8 cellular contexts compared by ENCODE assay signal in genomic region chr9:88388886-88389617, GRCh38. TPM values are rescaled to one million over a fixed set of nuclear protein-coding genes. Genes with fewer than 3 reads are reported as not detected.
DNase-seq lines count a peak whose midpoint lies in the region; ATAC-seq and TF ChIP-seq lines count a peak whose summit lies in the region.

No MANE protein-coding gene starts in this region.

- H3K27me3 ChIP-seq in DND-41 (ENCODE audit: insufficient read depth, low read length, poor library complexity) (no peaks in the 10 kb centered on the region), HUES6 (ENCODE audit: control insufficient read depth, insufficient read depth, low read length) (no peaks in the 10 kb centered on the region), left ventricle myocardium inferior (ENCODE audit: low read depth) (no peaks in the 10 kb centered on the region), trophoblast cell (ENCODE audit: insufficient read depth, low read length) (no peaks in the 10 kb centered on the region)

- peak overlapping the region; percentile 96 to 97 for H3K4me3 ChIP-seq in DND-41 (ENCODE audit: low read depth in 1 of 2, low read length in 2 of 2)
- peak overlapping the region; percentile 71 for H3K4me3 ChIP-seq in HUES6 (ENCODE audit: low read depth, low read length)
- H3K4me3 ChIP-seq in left ventricle myocardium inferior, result peak overlapping the region; percentile 74
- H3K4me3 ChIP-seq in trophoblast cell (ENCODE audit: low read depth, low read length), result peak overlapping the region; percentile 97

- H3K36me3 ChIP-seq in DND-41 (ENCODE audit: insufficient read depth, low read length) (peaks cover 8% of the 10 kb centered on the region), HUES6 (ENCODE audit: control insufficient read depth, insufficient read depth, low read length) (peaks cover 20% of the 10 kb centered on the region; the same call in 1 of the 2 replicates), left ventricle myocardium inferior (no peaks in the 10 kb centered on the region), trophoblast cell (ENCODE audit: control insufficient read depth in 1 of 2, insufficient read depth in 2 of 2, low read length in 2 of 2) (peaks cover 0 to 5% of the 10 kb centered on the region in 2 experiments)

- peak overlapping the region; percentile 90 for H3K14ac ChIP-seq in trophoblast cell (ENCODE audit: low read length)

- H4K12ac ChIP-seq in trophoblast cell (ENCODE audit: low read depth, low read length), result no peak overlapping the region

- peak overlapping the region; percentile 80 for H4K91ac ChIP-seq in trophoblast cell (ENCODE audit: low read depth, low read length)

- peak overlapping the region; percentile 85 for H3K27ac ChIP-seq in DND-41 (ENCODE audit: low read length)
- peak overlapping the region; percentile 73 for H3K27ac ChIP-seq in HUES6 (ENCODE audit: low read depth, low read length)
- peak overlapping the region; percentile 94 for H3K27ac ChIP-seq in left ventricle myocardium inferior (replicated peaks)
- H3K27ac ChIP-seq in trophoblast cell (ENCODE audit: low read depth, low read length), result peak overlapping the region; percentile 100

- peaks cover 14% of the 10 kb centered on the region for H3K79me1 ChIP-seq in trophoblast cell (ENCODE audit: low read length)

- H2BK12ac ChIP-seq in trophoblast cell (ENCODE audit: low read length), result peak overlapping the region; percentile 8

- H3K4ac ChIP-seq in trophoblast cell (ENCODE audit: low read depth, low read length), result peak overlapping the region; percentile 77

- no peak overlapping the region for H3K23ac ChIP-seq in trophoblast cell (ENCODE audit: low read length)

- H3K79me2 ChIP-seq in DND-41 (ENCODE audit: insufficient read depth, low read length) (peaks cover 52% of the 10 kb centered on the region), trophoblast cell (ENCODE audit: control insufficient read depth, insufficient read depth, low read length, poor library complexity) (peaks cover 29% of the 10 kb centered on the region)

- H2BK5ac ChIP-seq in trophoblast cell (ENCODE audit: low read depth, low read length, poor library complexity), result peak overlapping the region; percentile 100

- H3K9me3 ChIP-seq in DND-41 (ENCODE audit: insufficient read depth, low read length, severe bottlenecking), result no peaks in the 10 kb centered on the region
- peaks cover 1% of the 10 kb centered on the region; the same call in 1 of the 2 replicates for H3K9me3 ChIP-seq in HUES6 (ENCODE audit: control insufficient read depth, insufficient read depth, low read depth, low read length)
- H3K9me3 ChIP-seq in left ventricle myocardium inferior (replicated peaks), result no peaks in the 10 kb centered on the region
- H3K9me3 ChIP-seq in trophoblast cell (ENCODE audit: insufficient read depth, low read depth, low read length), result peaks cover 1% of the 10 kb centered on the region

- no peak for TF ChIP-seq CTCF in DND-41 (IDR thresholded peaks at IDR 0.05; ENCODE audit: borderline replicate concordance, extremely low read depth, low read length, poor library complexity, severe bottlenecking)
- peak; percentile 5 for TF ChIP-seq CTCF in left ventricle myocardium inferior (IDR thresholded peaks at IDR 0.05; ENCODE audit: borderline replicate concordance)

- peak; percentile 66 for ATAC-seq in DND-41 (ENCODE audit: insufficient read depth, low read depth)
- peak; percentile 23 for ATAC-seq in GM21447 (IDR thresholded peaks at IDR 0.05; ENCODE audit: unreplicated experiment)

- no CpG with 5 or more reads among the region's 71 CpGs for WGBS in trophoblast cell (ENCODE audit: extremely low coverage, insufficient coverage, insufficient read length)

- peak overlapping the region; percentile 77 for H2AFZ ChIP-seq in DND-41 (ENCODE audit: low read depth, low read length)
- H2AFZ ChIP-seq in trophoblast cell (ENCODE audit: insufficient read depth, low read length, poor library complexity), result no peak overlapping the region

- peaks cover 33% of the 10 kb centered on the region for H4K20me1 ChIP-seq in DND-41 (ENCODE audit: insufficient read depth, low read length)

- H2BK120ac ChIP-seq in trophoblast cell (ENCODE audit: insufficient read depth, low read length, poor library complexity), result peak overlapping the region; percentile 91

- H3K18ac ChIP-seq in trophoblast cell (ENCODE audit: low read length), result peak overlapping the region; percentile 91

- peak; percentile 59 for DNase-seq in DND-41
- DNase-seq in SK-MEL-5 (ENCODE audit: low read depth, low spot score), result peak; percentile 76
- peak; percentile 74 for DNase-seq in amniotic epithelial cell (ENCODE audit: low read depth)
- DNase-seq in left ventricle myocardium inferior, result peak; percentile 56
- peak; percentile 84 to 93 for DNase-seq in trophoblast cell
- DNase-seq in cortex of kidney (lab: John Stamatoyannopoulos, UW), result no peak

- H2AK5ac ChIP-seq in trophoblast cell (ENCODE audit: low read length), result no peak overlapping the region

- H3K9ac ChIP-seq in DND-41 (ENCODE audit: low read depth, low read length) (peak overlapping the region; percentile 82), HUES6 (ENCODE audit: low read length) (peak overlapping the region; percentile 99), trophoblast cell (ENCODE audit: low read length) (peak overlapping the region; percentile 95)

- in situ Hi-C loops in SK-MEL-5 (cut with HindIII; ENCODE audit: low pct_unique_long_range_greater_than_20kb, low sequenced_read_pairs), result no loop called here

- peak overlapping the region; percentile 82 for H3K4me2 ChIP-seq in DND-41 (ENCODE audit: insufficient read depth, low read length)
- peak overlapping the region; percentile 74 for H3K4me2 ChIP-seq in trophoblast cell (ENCODE audit: low read length)

- peak overlapping the region; percentile 68 for H4K8ac ChIP-seq in trophoblast cell (ENCODE audit: low read depth, low read length)

- H3K4me1 ChIP-seq in DND-41 (ENCODE audit: insufficient read depth, low read length) (peaks cover 34% of the 10 kb centered on the region), HUES6 (ENCODE audit: control insufficient read depth, insufficient read depth, low read length) (peaks cover 38% of the 10 kb centered on the region), left ventricle myocardium inferior (peaks cover 39% of the 10 kb centered on the region), trophoblast cell (ENCODE audit: control insufficient read depth in 1 of 2, insufficient read depth in 2 of 2, low read length in 2 of 2) (peaks cover 3 to 11% of the 10 kb centered on the region in 2 experiments)

- intact Hi-C loops in left ventricle myocardium inferior (cut with micrococcal nuclease), result no loop called here

RNA-seq across cellular contexts. Expression of gene SPIN1, which starts 0.8 kb away (rescaled TPM):
- total RNA-seq in SK-MEL-5 (2014; rRNA removed; shearing (Covaris generic)), result 36.4 and 38.6 TPM in 2 replicates
- 29.4 and 43.7 TPM in 2 replicates for polyA plus RNA-seq in SK-MEL-5 (2015; cell fraction: cytosol; rRNA removed)
- polyA plus RNA-seq in SK-MEL-5 (2015; cell fraction: nucleus; rRNA removed), result 48.6 and 60.9 TPM in 2 replicates
- 55.8 TPM for total RNA-seq in left ventricle myocardium inferior
- 65.0 and 67.0 TPM in 2 replicates for polyA plus RNA-seq in trophoblast cell (2013)
